Comparison of ENCODE assay signal across 17 cellular contexts in the genomic region with DNA sequence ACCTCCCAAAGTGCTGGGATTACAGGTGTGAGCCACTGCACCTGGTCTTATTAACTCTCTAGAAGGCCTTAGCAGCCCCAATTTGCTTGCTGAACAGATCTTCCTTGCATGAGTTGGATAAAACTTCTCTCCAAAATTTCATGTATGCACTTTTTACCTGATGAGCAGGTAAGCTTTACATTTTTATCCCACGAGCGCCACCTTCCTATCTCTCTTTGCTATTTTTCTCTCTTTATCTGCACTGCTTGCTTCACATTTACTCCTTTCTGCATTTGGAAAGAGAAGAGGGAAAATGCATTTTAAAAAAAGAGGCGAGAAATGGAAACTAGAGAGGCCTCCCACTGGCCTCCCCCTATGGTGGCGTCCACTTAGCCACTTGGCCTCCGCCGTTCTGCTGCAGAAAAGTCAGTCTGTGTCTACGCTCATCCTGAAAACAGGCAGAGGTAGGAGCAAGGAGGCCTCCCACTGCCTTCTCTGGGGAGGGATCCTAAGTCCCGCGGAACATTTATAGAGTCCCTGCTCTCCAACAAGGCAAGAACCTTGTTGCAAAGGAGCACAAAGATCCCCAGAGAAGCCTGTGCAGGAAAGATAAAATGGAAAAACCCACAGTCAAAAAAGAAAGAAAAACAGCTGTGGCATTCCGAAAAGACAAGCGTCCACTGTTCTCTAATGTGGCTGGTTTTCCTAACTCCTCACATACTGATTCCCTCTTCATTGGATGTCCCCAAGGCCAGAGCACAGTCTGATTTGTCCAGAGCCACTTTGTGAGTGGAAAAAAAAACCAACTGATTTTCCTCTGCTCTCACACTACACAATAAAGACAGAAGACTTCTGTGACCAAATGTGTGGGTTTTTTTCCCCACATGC.
DNase-seq lines count a peak whose midpoint lies in the region; ATAC-seq and TF ChIP-seq lines count a peak whose summit lies in the region.
"Had no signal": no experiment of that assay in that cellular context is flagged by ENCODE, and none has a peak within 500 bp of the region (broad histone marks: within the 10 kb centered on the region; RNA-seq: fewer than 3 reads in every experiment).

No MANE protein-coding gene starts in this region.

- H3K36me3 ChIP-seq in HCT116 (ENCODE audit: control insufficient read depth in 1 of 2, insufficient read depth in 2 of 2, low read length in 2 of 2) (no peaks in the 10 kb centered on the region), heart left ventricle (no peaks in the 10 kb centered on the region), OCI-LY7 (ENCODE audit: insufficient read depth, low read length) (no peaks in the 10 kb centered on the region)

- ATAC-seq in HCT116 (no peak), WTC11 (no peak), heart left ventricle (peak in 3 of 4 donors; percentile 29 to 50 (median 38)), HG03571 (IDR thresholded peaks at IDR 0.05; ENCODE audit: unreplicated experiment) (no peak)
- ATAC-seq: activated CD8-positive, alpha-beta T cell treated with anti-CD3 and anti-CD28 coated beads for 36 hours had no signal

- DNase-seq in HCT116 (ENCODE audit: low read depth, low spot score) (no peak), WTC11 (ENCODE audit: low spot score) (no peak), heart left ventricle (no peak), pons (ENCODE audit: low spot score) (peak; percentile 93), foreskin fibroblast (no peak), OCI-LY7 (ENCODE audit: low spot score) (no peak)
- DNase-seq in stimulated activated CD4-positive, alpha-beta T cell treated with anti-CD3 and anti-CD28 coated beads, Interleukin-12 subunit alpha, Interleukin-12 subunit beta, amount 100 ng/mL, for 4 hours, result no peak
- DNase-seq: activated CD8-positive, alpha-beta T cell treated with anti-CD3 and anti-CD28 coated beads for 36 hours; activated naive CD4-positive, alpha-beta T cell treated with Interleukin-2 at 50 U/mL for 16 hours; GF-D8; GOT3; NCI-H1436; NK-92 treated with Interleukin-12 subunit alpha and Interleukin-12 subunit beta, amount 100 ng/mL, for 24 hours; stimulated activated naive CD4-positive, alpha-beta T cell had no signal

- no peak overlapping the region for H3K9ac ChIP-seq in HCT116 (ENCODE audit: low read length)

- peak; percentile 22; the same call in 1 of the 2 replicates for TF ChIP-seq RAD21 in HCT116 (IDR thresholded peaks at IDR 0.05; ENCODE audit: low read depth)

- H3K9me3 Mint-ChIP-seq in WTC11, result no peaks in the 10 kb centered on the region
- H3K9me3 Mint-ChIP-seq: activated CD8-positive, alpha-beta T cell treated with anti-CD3 and anti-CD28 coated beads for 36 hours; central memory CD8-positive, alpha-beta T cell; T-helper 2 cell treated with Interferon-gamma antibody and Interleukin-4, amounts not matched to agents 5 μg/mL and 100 μg/mL, for 36 hours had no signal

- no peaks in the 10 kb centered on the region; the same call in 1 of the 2 replicates for H3K27me3 Mint-ChIP-seq in WTC11 (ENCODE audit: low read depth)
- H3K27me3 Mint-ChIP-seq: activated CD8-positive, alpha-beta T cell treated with anti-CD3 and anti-CD28 coated beads for 36 hours had no signal

- H3K4me1 ChIP-seq in HCT116 (ENCODE audit: control insufficient read depth in 1 of 2, insufficient read depth in 2 of 2, low read length in 2 of 2), result no peaks in the 10 kb centered on the region
- peaks cover 0 to 11% (median 3%) of the 10 kb centered on the region in 12 donors for H3K4me1 ChIP-seq in heart left ventricle
- no peaks in the 10 kb centered on the region for H3K4me1 ChIP-seq in OCI-LY7 (ENCODE audit: insufficient read depth, low read length, poor library complexity, severe bottlenecking)

- intact Hi-C loops in HCT116 (cut with micrococcal nuclease) (no loop called here), heart left ventricle (cut with DNase I) (no loop called here), OCI-LY7 (cut with micrococcal nuclease; ENCODE audit: unreplicated experiment) (no loop called here)

- H3K9me3 ChIP-seq in HCT116 (ENCODE audit: control insufficient read depth in 1 of 2, insufficient read depth in 1 of 2, low read depth in 1 of 2, low read length in 2 of 2) (no peaks in the 10 kb centered on the region), heart left ventricle (no peaks in the 10 kb centered on the region), OCI-LY7 (ENCODE audit: low read length) (no peaks in the 10 kb centered on the region)

- H2AFZ ChIP-seq in HCT116 (ENCODE audit: low read depth, low read length, poor library complexity, severe bottlenecking), result no peak overlapping the region
- H2AFZ ChIP-seq in OCI-LY7 (ENCODE audit: low read length), result no peak overlapping the region

- H3K27me3 ChIP-seq in HCT116 (ENCODE audit: insufficient read depth, low read length) (no peaks in the 10 kb centered on the region), heart left ventricle (no peaks in the 10 kb centered on the region)

- CTCF ChIA-PET in HCT116 (lab: Charles Lee), result interaction anchor here (1.5 kb wide), 1 partner anchor 21 kb away, joined by 3 read pairs; no protein-coding TSS in a partner anchor
- CTCF ChIA-PET in WTC11 (lab: Charles Lee), result interaction anchor here (0.6 to 2.4 kb wide), 16 partner anchors 9 to 1090 kb away, joined by 3 to 13 read pairs (median 4); a partner anchor contains a TSS
- CTCF ChIA-PET in OCI-LY7 (lab: Charles Lee; ENCODE audit: unreplicated experiment), result no interaction called here

- POLR2A ChIA-PET in HCT116 (lab: Charles Lee) (no interaction called here), WTC11 (lab: Charles Lee) (no interaction called here), OCI-LY7 (lab: Charles Lee) (no interaction called here)

- TF ChIP-seq POLR2A in HCT116 (IDR thresholded peaks at IDR 0.05; ENCODE audit: borderline replicate concordance, extremely low read depth, insufficient read depth, insufficient read length), result no peak
- TF ChIP-seq POLR2A in heart left ventricle (IDR thresholded peaks at IDR 0.05), result no peak

- BruUV-seq in HCT116 (replicated peaks; lab: Mats Ljungman, UMichigan) (no TSS peak), OCI-LY7 (replicated peaks; lab: Mats Ljungman, UMichigan) (no TSS peak)

- 0 out of 2 replicates have a peak, but pooled peaks cover 6% of the 10 kb centered on the region for H3K4me1 Mint-ChIP-seq in WTC11
- H3K4me1 Mint-ChIP-seq: central memory CD8-positive, alpha-beta T cell had no signal

- RAD21 ChIA-PET in HCT116 (lab: Charles Lee; ENCODE audit: low non-redundant PET in 1 of 2, low total read pairs in 2 of 2, uncharacterized antibody in 2 of 2, unreplicated experiment in 2 of 2), result no interaction called here

- no peak overlapping the region for H3K4me3 Mint-ChIP-seq in WTC11
- H3K4me3 Mint-ChIP-seq: activated CD8-positive, alpha-beta T cell treated with anti-CD3 and anti-CD28 coated beads for 36 hours; central memory CD8-positive, alpha-beta T cell; T-helper 2 cell treated with Interferon-gamma antibody and Interleukin-4, amounts not matched to agents 5 μg/mL and 100 μg/mL, for 36 hours had no signal

- H3K79me2 ChIP-seq in HCT116 (ENCODE audit: insufficient read depth, low read length) (no peaks in the 10 kb centered on the region), OCI-LY7 (ENCODE audit: insufficient read depth, low read depth, low read length) (no peaks in the 10 kb centered on the region)

- H3K9me2 ChIP-seq in HCT116 (ENCODE audit: insufficient read depth) (no peaks in the 10 kb centered on the region), OCI-LY7 (ENCODE audit: insufficient read depth, low read length) (no peaks in the 10 kb centered on the region)

- peak overlapping the region; percentile 23; the same call in 1 of the 2 replicates for H3K27ac Mint-ChIP-seq in WTC11
- H3K27ac Mint-ChIP-seq: activated CD8-positive, alpha-beta T cell treated with anti-CD3 and anti-CD28 coated beads for 36 hours; T-helper 2 cell treated with Interferon-gamma antibody and Interleukin-4, amounts not matched to agents 5 μg/mL and 100 μg/mL, for 36 hours had no signal

- no peaks in the 10 kb centered on the region for H3K36me3 Mint-ChIP-seq in WTC11

- no peak for TF ChIP-seq CTCF in HCT116 (IDR thresholded peaks at IDR 0.05 in 2 of 3, conservative IDR thresholded peaks at IDR 0.05 in 1 of 3; ENCODE audit: borderline replicate concordance in 1 of 3, insufficient read depth in 1 of 3, low read depth in 2 of 3, low read length in 2 of 3)
- no peak for TF ChIP-seq CTCF in WTC11 (IDR thresholded peaks at IDR 0.05)
- peak in 2 of 12 donors; percentile 8 to 13 for TF ChIP-seq CTCF in heart left ventricle (IDR thresholded peaks at IDR 0.05)
- TF ChIP-seq CTCF in foreskin fibroblast (IDR thresholded peaks at IDR 0.05; ENCODE audit: low read depth, low read length), result no peak
- no peak for TF ChIP-seq CTCF in OCI-LY7 (conservative IDR thresholded peaks at IDR 0.05; ENCODE audit: low read length)

- H3K4me2 ChIP-seq in HCT116 (ENCODE audit: low read length), result no peak overlapping the region
- H3K4me2 ChIP-seq in OCI-LY7 (ENCODE audit: low read length), result no peak overlapping the region

- no peaks in the 10 kb centered on the region for H4K20me1 ChIP-seq in HCT116 (ENCODE audit: insufficient read depth)
- H4K20me1 ChIP-seq in OCI-LY7 (ENCODE audit: insufficient read depth, low read length), result no peaks in the 10 kb centered on the region

- 67 to 75% (median 70%) methylated on average over 11 of the region's 11 CpGs for WGBS in heart left ventricle, 4 donors

- H3K4me3 ChIP-seq in HCT116 (replicated peaks in 1 of 2; ENCODE audit: low read depth in 1 of 2, low read length in 2 of 2), result no peak overlapping the region
- H3K4me3 ChIP-seq in heart left ventricle, result peak overlapping the region in 1 of 12 donors; percentile 14
- no peak overlapping the region for H3K4me3 ChIP-seq in foreskin fibroblast (ENCODE audit: low read depth in 1 of 2, low read length in 2 of 2)
- no peak overlapping the region for H3K4me3 ChIP-seq in OCI-LY7 (ENCODE audit: low read depth, low read length, poor library complexity, severe bottlenecking)

- H3K27ac ChIP-seq in HCT116 (ENCODE audit: low read depth, low read length), result no peak overlapping the region
- H3K27ac ChIP-seq in heart left ventricle, result peak overlapping the region in 5 of 12 donors; percentile 18 to 49 (median 43)
- no peak overlapping the region for H3K27ac ChIP-seq in OCI-LY7 (ENCODE audit: low read depth, low read length, poor library complexity, severe bottlenecking)

TF ChIP-seq in HCT116, 20 proteins besides CTCF, POLR2A, EP300 and RAD21 (continues in another document):
- TF ChIP-seq ZFX (IDR thresholded peaks at IDR 0.05), result no peak
- TF ChIP-seq EZH2 (IDR thresholded peaks at IDR 0.05), result no peak
- no peak for TF ChIP-seq JUND (IDR thresholded peaks at IDR 0.05)
- no peak for TF ChIP-seq TCF7L2 (IDR thresholded peaks at IDR 0.05; ENCODE audit: borderline replicate concordance, extremely low read depth, insufficient read depth, insufficient read length)
- TF ChIP-seq POLR2AphosphoS5 (IDR thresholded peaks at IDR 0.05; ENCODE audit: low read depth, low read length), result no peak

TF ChIP-seq in WTC11, 78 proteins besides CTCF, POLR2A, EP300 and RAD21 (continues in another document):
- TF ChIP-seq GABPB1 (CRISPR knock-in tag; IDR thresholded peaks at IDR 0.05), result no peak
- TF ChIP-seq FOXP1 (CRISPR knock-in tag; IDR thresholded peaks at IDR 0.05; ENCODE audit: borderline replicate concordance), result no peak
- TF ChIP-seq ZNF416 (CRISPR knock-in tag; IDR thresholded peaks at IDR 0.05), result no peak
- no peak for TF ChIP-seq ESRRA (CRISPR knock-in tag; IDR thresholded peaks at IDR 0.05; ENCODE audit: borderline replicate concordance)
- TF ChIP-seq OVOL2 (CRISPR knock-in tag; IDR thresholded peaks at IDR 0.05; ENCODE audit: borderline replicate concordance), result no peak

Comparison
In these comparisons a context has a peak if more than half of its experiments do, and no peak if none do; other contexts are left out.
1. ATAC-seq: peak in heart left ventricle (3 of 4); none in HCT116 (single experiment), WTC11 (single experiment) and HG03571 (single experiment).